7 cellular contexts compared by ENCODE assay signal in the genomic region with DNA sequence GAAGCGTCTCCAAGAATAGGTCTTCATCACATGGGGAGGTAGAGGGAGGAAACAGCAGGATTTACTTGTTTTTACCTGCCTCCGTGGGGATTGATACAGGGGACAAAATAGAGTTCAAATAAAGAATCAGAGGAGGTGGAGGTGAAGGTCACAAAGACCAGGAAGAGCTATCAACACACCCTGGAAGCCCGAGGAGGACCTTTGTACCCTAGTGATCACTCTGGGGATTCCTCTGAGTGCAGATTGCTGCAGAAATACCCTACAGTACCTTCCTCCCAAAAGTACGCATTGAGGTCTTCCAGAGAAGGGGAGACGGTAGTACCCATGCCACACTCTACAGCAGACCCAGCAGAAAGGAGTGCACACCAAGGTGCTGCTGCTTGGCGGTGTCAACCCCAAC. TPM values are rescaled to one million over a fixed set of nuclear protein-coding genes. Genes with fewer than 3 reads are reported as not detected.
"Had no signal": no experiment of that assay in that cellular context is flagged by ENCODE, and none has a peak within 500 bp of the region (broad histone marks: within the 10 kb centered on the region; RNA-seq: fewer than 3 reads in every experiment).

No MANE protein-coding gene starts in this region.

- FAIRE-seq: HTR-8/SVneo, K562 had no signal

- H3K9ac ChIP-seq: KMS-11 had no signal

- H3K4me3 ChIP-seq: K562 had no signal

- H3K4me2 ChIP-seq: KMS-11 had no signal

- DNase-seq: KG1 had no signal

- ATAC-seq: K562 had no signal

- H3K4me3 Mint-ChIP-seq: IgD-negative memory B cell had no signal

- H3K27me3 Mint-ChIP-seq: IgD-negative memory B cell had no signal

- H3K27ac ChIP-seq: HL-60, KMS-11 had no signal

- H3K27ac Mint-ChIP-seq: IgD-negative memory B cell had no signal

RNA-seq across cellular contexts. Expression of a gene that starts 44.9 kb away (rescaled TPM):
- total RNA-seq: HT1080, K562 had no signal
- polyA plus RNA-seq: IgD-negative memory B cell, K562 had no signal
